21 cellular contexts compared by ENCODE assay signal in genomic region chr18:46448347-46448746, GRCh38.
"Had no signal": no experiment of that assay in that cellular context is flagged by ENCODE, and none has a peak within 500 bp of the region (broad histone marks: within the 10 kb centered on the region; RNA-seq: fewer than 3 reads in every experiment).

No MANE protein-coding gene starts in this region.

- H3K27me3 ChIP-seq: brain microvascular endothelial cell, neural progenitor cell, tibial nerve had no signal

- H3K27ac Mint-ChIP-seq: activated CD4-positive, alpha-beta T cell treated with anti-CD3 and anti-CD28 coated beads, Interleukin-2, amount 10 ng/mL, durations not matched to agents 7 days and 5 days; activated naive CD4-positive, alpha-beta T cell treated with anti-CD3 and anti-CD28 coated beads for 36 hours; activated naive CD8-positive, alpha-beta T cell treated with anti-CD3 and anti-CD28 coated beads for 36 hours; activated T-cell treated with anti-CD3 and anti-CD28 coated beads, Interleukin-2, amount 50 U/mL, for 72 hours; effector memory CD8-positive, alpha-beta T cell; mesothelial cell of epicardium; neural progenitor cell had no signal

- H3K36me3 ChIP-seq: brain microvascular endothelial cell had no signal

- H3K36me3 Mint-ChIP-seq: activated naive CD8-positive, alpha-beta T cell treated with anti-CD3 and anti-CD28 coated beads for 36 hours had no signal

- H3K4me3 ChIP-seq: neural progenitor cell, tibial nerve had no signal

- H3K4me1 Mint-ChIP-seq: activated CD4-positive, alpha-beta T cell treated with anti-CD3 and anti-CD28 coated beads, Interleukin-2, amount 10 ng/mL, durations not matched to agents 7 days and 5 days; activated naive CD8-positive, alpha-beta T cell treated with anti-CD3 and anti-CD28 coated beads for 36 hours; mesothelial cell of epicardium; naive B cell had no signal

- DNase-seq: activated CD4-positive, alpha-beta T cell treated with anti-CD3 and anti-CD28 coated beads for 1 hour; activated CD4-positive, alpha-beta T cell treated with anti-CD3 and anti-CD28 coated beads, Interleukin-2, amount 10 ng/mL, durations not matched to agents 7 days and 5 days; activated naive CD4-positive, alpha-beta T cell treated with anti-CD3 and anti-CD28 coated beads for 36 hours; activated naive CD8-positive, alpha-beta T cell treated with anti-CD3 and anti-CD28 coated beads for 36 hours; activated T-cell treated with anti-CD3 and anti-CD28 coated beads for 4 hours; activated T-cell treated with anti-CD3 and anti-CD28 coated beads, Interleukin-2, amount 50 U/mL, for 72 hours; brain microvascular endothelial cell; cortex of kidney; effector memory CD8-positive, alpha-beta T cell; hippocampal formation; islet precursor cell; left cardiac atrium; naive B cell; right cardiac atrium; stimulated activated CD4-positive, alpha-beta T cell treated with anti-CD3 and anti-CD28 coated beads, Interleukin-15, amount 100 ng/mL, for 24 hours; stimulated activated CD4-positive, alpha-beta T cell treated with anti-CD3 and anti-CD28 coated beads, Interleukin-2, amount 100 ng/mL, for 24 hours; stimulated activated naive CD4-positive, alpha-beta T cell treated with Interleukin-2 at 50 U/mL for 16 hours; T-helper 2 cell had no signal

- H2AFZ ChIP-seq: neural progenitor cell had no signal

- H3K4me2 ChIP-seq: neural progenitor cell had no signal

- H3K4me1 ChIP-seq: neural progenitor cell, tibial nerve had no signal

- H3K9ac ChIP-seq: neural progenitor cell had no signal

- H3K4me3 Mint-ChIP-seq: activated CD4-positive, alpha-beta T cell treated with anti-CD3 and anti-CD28 coated beads, Interleukin-2, amount 10 ng/mL, durations not matched to agents 7 days and 5 days; activated naive CD4-positive, alpha-beta T cell treated with anti-CD3 and anti-CD28 coated beads for 36 hours; activated naive CD8-positive, alpha-beta T cell treated with anti-CD3 and anti-CD28 coated beads for 36 hours; activated T-cell treated with anti-CD3 and anti-CD28 coated beads, Interleukin-2, amount 50 U/mL, for 72 hours; effector memory CD8-positive, alpha-beta T cell; mesothelial cell of epicardium; naive B cell; neural progenitor cell had no signal

- H3K9me3 Mint-ChIP-seq: activated CD4-positive, alpha-beta T cell treated with anti-CD3 and anti-CD28 coated beads, Interleukin-2, amount 10 ng/mL, durations not matched to agents 7 days and 5 days; effector memory CD8-positive, alpha-beta T cell had no signal

- ATAC-seq: activated T-cell treated with anti-CD3 and anti-CD28 coated beads, Interleukin-2, amount 50 U/mL, for 72 hours; effector memory CD8-positive, alpha-beta T cell; left cardiac atrium had no signal

- H3K27ac ChIP-seq: brain microvascular endothelial cell, neural progenitor cell, tibial nerve had no signal
